ENCODE assay signal across 8 cellular contexts in the genomic region with DNA sequence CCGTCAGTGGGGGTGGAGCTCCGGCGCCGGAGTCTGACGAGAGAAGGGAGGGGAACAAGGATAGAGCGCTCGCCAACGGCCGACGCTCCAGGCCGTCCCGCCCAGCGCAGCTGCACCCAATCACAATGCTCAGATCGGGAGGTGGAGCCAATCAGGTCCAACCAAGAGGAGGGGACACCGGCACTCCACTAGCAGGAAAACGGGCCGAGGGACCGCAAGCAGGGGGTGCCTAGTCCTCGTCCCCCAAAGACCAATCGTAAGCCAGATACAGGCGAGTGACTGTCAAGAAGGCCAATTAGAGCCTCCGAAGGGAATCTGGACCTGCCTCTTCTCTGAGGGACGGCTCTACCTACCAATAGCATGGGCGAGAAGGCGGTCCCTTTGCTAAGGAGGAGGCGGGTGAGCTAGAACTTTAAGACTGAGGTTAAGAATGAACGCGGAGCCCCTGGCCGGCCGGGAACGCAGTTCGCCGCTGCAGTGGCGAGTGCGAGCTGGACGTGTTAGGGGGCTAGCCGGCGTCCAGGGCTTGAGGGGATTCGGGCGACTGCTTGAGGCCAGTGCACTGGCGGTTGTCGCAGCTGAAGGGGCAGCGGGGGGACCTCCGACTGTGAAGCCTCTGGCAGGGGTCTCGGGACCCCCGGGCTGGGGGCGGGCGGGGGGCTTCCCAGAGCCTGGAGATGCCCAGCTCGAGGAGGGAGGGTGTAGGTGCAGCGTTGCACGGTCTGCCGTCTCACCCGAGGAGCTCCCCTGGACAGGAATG. TPM values are rescaled to one million over a fixed set of nuclear protein-coding genes. Genes with fewer than 3 reads are reported as not detected.
DNase-seq lines count a peak whose midpoint lies in the region; ATAC-seq and TF ChIP-seq lines count a peak whose summit lies in the region.

A gene with protein sequence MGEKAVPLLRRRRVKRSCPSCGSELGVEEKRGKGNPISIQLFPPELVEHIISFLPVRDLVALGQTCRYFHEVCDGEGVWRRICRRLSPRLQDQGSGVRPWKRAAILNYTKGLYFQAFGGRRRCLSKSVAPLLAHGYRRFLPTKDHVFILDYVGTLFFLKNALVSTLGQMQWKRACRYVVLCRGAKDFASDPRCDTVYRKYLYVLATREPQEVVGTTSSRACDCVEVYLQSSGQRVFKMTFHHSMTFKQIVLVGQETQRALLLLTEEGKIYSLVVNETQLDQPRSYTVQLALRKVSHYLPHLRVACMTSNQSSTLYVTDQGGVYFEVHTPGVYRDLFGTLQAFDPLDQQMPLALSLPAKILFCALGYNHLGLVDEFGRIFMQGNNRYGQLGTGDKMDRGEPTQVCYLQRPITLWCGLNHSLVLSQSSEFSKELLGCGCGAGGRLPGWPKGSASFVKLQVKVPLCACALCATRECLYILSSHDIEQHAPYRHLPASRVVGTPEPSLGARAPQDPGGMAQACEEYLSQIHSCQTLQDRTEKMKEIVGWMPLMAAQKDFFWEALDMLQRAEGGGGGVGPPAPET (plus strand): TSS at position 63 of the 760 bp plus-strand sequence. CDS start 298 bp downstream, at position 361.

- H3K36me3 ChIP-seq in suprapubic skin: peaks cover 10% of the 10 kb centered on the region

- H3K4me3 ChIP-seq in suprapubic skin: peak within 1 kb of the TSS; percentile 99

- peaks cover 41% of the 10 kb centered on the region for H3K4me1 Mint-ChIP-seq in activated naive CD8-positive, alpha-beta T cell (ENCODE audit: low read depth)

- no peaks in the 10 kb centered on the region for H3K9me3 ChIP-seq in suprapubic skin

- WGBS in suprapubic skin: 0% methylated on average over 1 of the region's 53 CpGs

- H3K9me3 Mint-ChIP-seq in activated naive CD8-positive, alpha-beta T cell (ENCODE audit: low read depth): no peaks in the 10 kb centered on the region

- no peaks in the 10 kb centered on the region for H3K36me3 Mint-ChIP-seq in activated naive CD8-positive, alpha-beta T cell

- ATAC-seq in HG02623 (IDR thresholded peaks at IDR 0.05; ENCODE audit: unreplicated experiment): peak; percentile 87
- peak; percentile 95 for ATAC-seq in SK-N-SH treated with all-trans-retinoic acid at 6 μM for 48 hours

- TF ChIP-seq CTCF in GM10266 (IDR thresholded peaks at IDR 0.05; ENCODE audit: control insufficient read depth, insufficient read depth, low read depth, missing control alignments): no peak
- no peak for TF ChIP-seq CTCF in suprapubic skin (IDR thresholded peaks at IDR 0.05)

- TF ChIP-seq EP300 in suprapubic skin (IDR thresholded peaks at IDR 0.05): no peak

- no peaks in the 10 kb centered on the region for H3K27me3 ChIP-seq in suprapubic skin

- peaks cover 3% of the 10 kb centered on the region for H3K27me3 Mint-ChIP-seq in activated naive CD8-positive, alpha-beta T cell

- H3K4me3 Mint-ChIP-seq in activated naive CD8-positive, alpha-beta T cell: peak within 1 kb of the TSS; percentile 98

- DNase-seq in GM10266 (ENCODE audit: extremely low spot score): peak; percentile 100
- DNase-seq in NCI-H1092 treated with DMSO at 0.1 percent for 48 hours (lab: John Stamatoyannopoulos, UW): peak; percentile 100
- peak; percentile 100 for DNase-seq in glomerular visceral epithelial cell (ENCODE audit: extremely low spot score)
- DNase-seq in occipital lobe (lab: John Stamatoyannopoulos, UW): peak; percentile 100
- peak; percentile 100 for DNase-seq in suprapubic skin (ENCODE audit: low spot score in 2 of 2)

- peak within 1 kb of the TSS; percentile 90 for H3K27ac Mint-ChIP-seq in activated naive CD8-positive, alpha-beta T cell

- TF ChIP-seq POLR2A in suprapubic skin (IDR thresholded peaks at IDR 0.05): peak in 1 of 2 donors; percentile 11

- peak within 1 kb of the TSS; percentile 96 for H3K27ac ChIP-seq in suprapubic skin

- H3K4me1 ChIP-seq in suprapubic skin: peaks cover 57% of the 10 kb centered on the region

TF ChIP-seq in SK-N-SH treated with all-trans-retinoic acid at 6 μM for 48 hours, 23 proteins besides CTCF, POLR2A, EP300 and RAD21:
- TF ChIP-seq, protein P1, sequence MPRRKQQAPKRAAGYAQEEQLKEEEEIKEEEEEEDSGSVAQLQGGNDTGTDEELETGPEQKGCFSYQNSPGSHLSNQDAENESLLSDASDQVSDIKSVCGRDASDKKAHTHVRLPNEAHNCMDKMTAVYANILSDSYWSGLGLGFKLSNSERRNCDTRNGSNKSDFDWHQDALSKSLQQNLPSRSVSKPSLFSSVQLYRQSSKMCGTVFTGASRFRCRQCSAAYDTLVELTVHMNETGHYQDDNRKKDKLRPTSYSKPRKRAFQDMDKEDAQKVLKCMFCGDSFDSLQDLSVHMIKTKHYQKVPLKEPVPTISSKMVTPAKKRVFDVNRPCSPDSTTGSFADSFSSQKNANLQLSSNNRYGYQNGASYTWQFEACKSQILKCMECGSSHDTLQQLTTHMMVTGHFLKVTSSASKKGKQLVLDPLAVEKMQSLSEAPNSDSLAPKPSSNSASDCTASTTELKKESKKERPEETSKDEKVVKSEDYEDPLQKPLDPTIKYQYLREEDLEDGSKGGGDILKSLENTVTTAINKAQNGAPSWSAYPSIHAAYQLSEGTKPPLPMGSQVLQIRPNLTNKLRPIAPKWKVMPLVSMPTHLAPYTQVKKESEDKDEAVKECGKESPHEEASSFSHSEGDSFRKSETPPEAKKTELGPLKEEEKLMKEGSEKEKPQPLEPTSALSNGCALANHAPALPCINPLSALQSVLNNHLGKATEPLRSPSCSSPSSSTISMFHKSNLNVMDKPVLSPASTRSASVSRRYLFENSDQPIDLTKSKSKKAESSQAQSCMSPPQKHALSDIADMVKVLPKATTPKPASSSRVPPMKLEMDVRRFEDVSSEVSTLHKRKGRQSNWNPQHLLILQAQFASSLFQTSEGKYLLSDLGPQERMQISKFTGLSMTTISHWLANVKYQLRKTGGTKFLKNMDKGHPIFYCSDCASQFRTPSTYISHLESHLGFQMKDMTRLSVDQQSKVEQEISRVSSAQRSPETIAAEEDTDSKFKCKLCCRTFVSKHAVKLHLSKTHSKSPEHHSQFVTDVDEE (CRISPR knock-in tag; IDR thresholded peaks at IDR 0.05): no peak
- TF ChIP-seq, protein P2, sequence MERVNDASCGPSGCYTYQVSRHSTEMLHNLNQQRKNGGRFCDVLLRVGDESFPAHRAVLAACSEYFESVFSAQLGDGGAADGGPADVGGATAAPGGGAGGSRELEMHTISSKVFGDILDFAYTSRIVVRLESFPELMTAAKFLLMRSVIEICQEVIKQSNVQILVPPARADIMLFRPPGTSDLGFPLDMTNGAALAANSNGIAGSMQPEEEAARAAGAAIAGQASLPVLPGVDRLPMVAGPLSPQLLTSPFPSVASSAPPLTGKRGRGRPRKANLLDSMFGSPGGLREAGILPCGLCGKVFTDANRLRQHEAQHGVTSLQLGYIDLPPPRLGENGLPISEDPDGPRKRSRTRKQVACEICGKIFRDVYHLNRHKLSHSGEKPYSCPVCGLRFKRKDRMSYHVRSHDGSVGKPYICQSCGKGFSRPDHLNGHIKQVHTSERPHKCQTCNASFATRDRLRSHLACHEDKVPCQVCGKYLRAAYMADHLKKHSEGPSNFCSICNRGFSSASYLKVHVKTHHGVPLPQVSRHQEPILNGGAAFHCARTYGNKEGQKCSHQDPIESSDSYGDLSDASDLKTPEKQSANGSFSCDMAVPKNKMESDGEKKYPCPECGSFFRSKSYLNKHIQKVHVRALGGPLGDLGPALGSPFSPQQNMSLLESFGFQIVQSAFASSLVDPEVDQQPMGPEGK (CRISPR knock-in tag; IDR thresholded peaks at IDR 0.05; ENCODE audit: borderline replicate concordance): no peak
- no peak for TF ChIP-seq OSR1 (CRISPR knock-in tag; IDR thresholded peaks at IDR 0.05)
- no peak for TF ChIP-seq CSDC2 (CRISPR knock-in tag; IDR thresholded peaks at IDR 0.05)
- TF ChIP-seq ARNTL (CRISPR knock-in tag; IDR thresholded peaks at IDR 0.05; ENCODE audit: borderline replicate concordance, low read depth): no peak
- TF ChIP-seq SNAI2 (CRISPR knock-in tag; IDR thresholded peaks at IDR 0.05): no peak
- TF ChIP-seq ISL1 (CRISPR knock-in tag; IDR thresholded peaks at IDR 0.05): no peak
- TF ChIP-seq BACH2 (CRISPR knock-in tag; IDR thresholded peaks at IDR 0.05; ENCODE audit: borderline replicate concordance): no peak
- TF ChIP-seq, protein P3, sequence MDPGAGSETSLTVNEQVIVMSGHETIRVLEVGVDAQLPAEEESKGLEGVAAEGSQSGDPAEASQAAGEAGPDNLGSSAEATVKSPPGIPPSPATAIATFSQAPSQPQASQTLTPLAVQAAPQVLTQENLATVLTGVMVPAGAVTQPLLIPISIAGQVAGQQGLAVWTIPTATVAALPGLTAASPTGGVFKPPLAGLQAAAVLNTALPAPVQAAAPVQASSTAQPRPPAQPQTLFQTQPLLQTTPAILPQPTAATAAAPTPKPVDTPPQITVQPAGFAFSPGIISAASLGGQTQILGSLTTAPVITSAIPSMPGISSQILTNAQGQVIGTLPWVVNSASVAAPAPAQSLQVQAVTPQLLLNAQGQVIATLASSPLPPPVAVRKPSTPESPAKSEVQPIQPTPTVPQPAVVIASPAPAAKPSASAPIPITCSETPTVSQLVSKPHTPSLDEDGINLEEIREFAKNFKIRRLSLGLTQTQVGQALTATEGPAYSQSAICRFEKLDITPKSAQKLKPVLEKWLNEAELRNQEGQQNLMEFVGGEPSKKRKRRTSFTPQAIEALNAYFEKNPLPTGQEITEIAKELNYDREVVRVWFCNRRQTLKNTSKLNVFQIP (CRISPR knock-in tag; IDR thresholded peaks at IDR 0.05; ENCODE audit: borderline replicate concordance, low read depth): no peak
- TF ChIP-seq TCF4 (CRISPR knock-in tag; IDR thresholded peaks at IDR 0.05; ENCODE audit: borderline replicate concordance): no peak
- TF ChIP-seq, protein P4, sequence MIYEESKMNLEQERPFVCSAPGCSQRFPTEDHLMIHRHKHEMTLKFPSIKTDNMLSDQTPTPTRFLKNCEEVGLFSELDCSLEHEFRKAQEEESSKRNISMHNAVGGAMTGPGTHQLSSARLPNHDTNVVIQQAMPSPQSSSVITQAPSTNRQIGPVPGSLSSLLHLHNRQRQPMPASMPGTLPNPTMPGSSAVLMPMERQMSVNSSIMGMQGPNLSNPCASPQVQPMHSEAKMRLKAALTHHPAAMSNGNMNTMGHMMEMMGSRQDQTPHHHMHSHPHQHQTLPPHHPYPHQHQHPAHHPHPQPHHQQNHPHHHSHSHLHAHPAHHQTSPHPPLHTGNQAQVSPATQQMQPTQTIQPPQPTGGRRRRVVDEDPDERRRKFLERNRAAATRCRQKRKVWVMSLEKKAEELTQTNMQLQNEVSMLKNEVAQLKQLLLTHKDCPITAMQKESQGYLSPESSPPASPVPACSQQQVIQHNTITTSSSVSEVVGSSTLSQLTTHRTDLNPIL (CRISPR knock-in tag; IDR thresholded peaks at IDR 0.05; ENCODE audit: low read depth): no peak

RNA-seq across cellular contexts. Expression of the gene that starts here (rescaled TPM):
- total RNA-seq in occipital lobe (0.16 TPM), suprapubic skin (1 to 10 TPM in 1 of 4 donors, under 1 TPM in 3; 0.47 to 2.4 (median 0.57) TPM)

Comparison
In these comparisons a context has a peak if more than half of its experiments do, and no peak if none do; other contexts are left out.
1. Peak in every context shown above with its lines: DNase-seq, ATAC-seq, H3K4me3 ChIP-seq and H3K27ac ChIP-seq.
2. Peak in DNase-seq in occipital lobe; RNA of the gene not detected or under 1 TPM.